ENCODE assay signal across 22 cellular contexts in genomic region chr3:129775870-129776269, GRCh38.
DNase-seq lines count a peak whose midpoint lies in the region; ATAC-seq, FAIRE-seq and TF ChIP-seq lines count a peak whose summit lies in the region.
"Had no signal": no experiment of that assay in that cellular context is flagged by ENCODE, and none has a peak within 500 bp of the region (broad histone marks: within the 10 kb centered on the region; RNA-seq: fewer than 3 reads in every experiment).

No MANE protein-coding gene starts in this region.

- no peak overlapping the region for H3K27ac Mint-ChIP-seq in GM23338
- no peak overlapping the region for H3K27ac Mint-ChIP-seq in neural progenitor cell
- H3K27ac Mint-ChIP-seq: B cell; CD4-positive, CD25-positive, alpha-beta regulatory T cell; CD8-positive, alpha-beta T cell; H9 had no signal

- no peak for TF ChIP-seq POLR2A in K562 (conservative IDR thresholded peaks at IDR 0.05)

- DNase-seq in GM23338 (ENCODE audit: low spot score): no peak
- no peak for DNase-seq in Karpas-422
- no peak for DNase-seq in K562 (ENCODE audit: extremely low read depth in 1 of 4, low spot score in 3 of 4)
- no peak for DNase-seq in neural progenitor cell (ENCODE audit: low spot score)
- no peak for DNase-seq in NCI-H2171 treated with DMSO at 0.1 percent for 48 hours (lab: John Stamatoyannopoulos, UW)
- DNase-seq: Caco-2; CD4-positive, CD25-positive, alpha-beta regulatory T cell; CD8-positive, alpha-beta T cell; DMS 273 treated with DMSO at 0.1 percent for 48 hours; DMS79; EL; GDM1; H9 had no signal

- TF ChIP-seq CTCF in GM23338 (conservative IDR thresholded peaks at IDR 0.05; ENCODE audit: low read depth in 2 of 2) (no peak), K562 (IDR thresholded peaks at IDR 0.05 in 2 of 3, conservative IDR thresholded peaks at IDR 0.05 in 1 of 3; ENCODE audit: insufficient read depth in 2 of 3, low read depth in 1 of 3, low read length in 3 of 3) (no peak), neural progenitor cell (IDR thresholded peaks at IDR 0.05) (no peak)

- POLR2A ChIA-PET in K562 (lab: Yijun Ruan, JAX): no interaction called here

- H3K36me3 Mint-ChIP-seq in GM23338 (ENCODE audit: low read depth) (no peaks in the 10 kb centered on the region), neural progenitor cell (peaks cover 10% of the 10 kb centered on the region)

- H3K4me3 Mint-ChIP-seq in GM23338 (no peak overlapping the region), neural progenitor cell (no peak overlapping the region)
- H3K4me3 Mint-ChIP-seq: B cell; CD4-positive, CD25-positive, alpha-beta regulatory T cell; CD8-positive, alpha-beta T cell; H9 had no signal

- in situ Hi-C loops in K562 (cut with MboI): no loop called here

- no peak overlapping the region for H3K9ac ChIP-seq in Karpas-422 (ENCODE audit: low read length)
- H3K9ac ChIP-seq in K562 (ENCODE audit: insufficient read depth in 1 of 2, low read depth in 2 of 2, low read length in 2 of 2): no peak overlapping the region
- no peak overlapping the region for H3K9ac ChIP-seq in neural progenitor cell
- H3K9ac ChIP-seq: BLaER1 had no signal

- H3K36me3 ChIP-seq in GM23338 (ENCODE audit: insufficient read depth) (no peaks in the 10 kb centered on the region), Karpas-422 (ENCODE audit: insufficient read depth, low read length) (peaks cover 6% of the 10 kb centered on the region; the same call in 1 of the 2 replicates), K562 (ENCODE audit: control insufficient read depth, insufficient read depth, low read length) (no peaks in the 10 kb centered on the region), neural progenitor cell (no peaks in the 10 kb centered on the region)
- H3K36me3 ChIP-seq: BLaER1 had no signal

- no peaks in the 10 kb centered on the region for H3K9me2 ChIP-seq in GM23338 (ENCODE audit: insufficient read depth)
- H3K9me2 ChIP-seq in Karpas-422 (replicated peaks; ENCODE audit: insufficient read depth, low read length): no peaks in the 10 kb centered on the region

- no peaks in the 10 kb centered on the region for H3K9me1 ChIP-seq in K562 (ENCODE audit: control insufficient read depth, insufficient read depth, low read length)

- CTCF ChIA-PET in K562 (lab: Yijun Ruan, JAX; ENCODE audit: low intra/inter-chr PET ratio): no interaction called here

- peaks cover 2% of the 10 kb centered on the region; the same call in 1 of the 2 replicates for H3K9me3 ChIP-seq in Karpas-422 (ENCODE audit: low read length)
- H3K9me3 ChIP-seq in K562 (replicated peaks; ENCODE audit: control insufficient read depth, insufficient read depth, low read depth, low read length): no peaks in the 10 kb centered on the region
- H3K9me3 ChIP-seq in neural progenitor cell (ENCODE audit: low read depth): no peaks in the 10 kb centered on the region
- H3K9me3 ChIP-seq: BLaER1, Caco-2 had no signal

- H3K4me3 ChIP-seq in GM23338 (no peak overlapping the region), Karpas-422 (ENCODE audit: low read length) (no peak overlapping the region), K562 (no peak overlapping the region), neural progenitor cell (no peak overlapping the region)
- H3K4me3 ChIP-seq: BLaER1, GM12878 had no signal

- no peak overlapping the region for H3K4me2 ChIP-seq in GM23338
- H3K4me2 ChIP-seq in Karpas-422 (ENCODE audit: low read depth, low read length, poor library complexity, severe bottlenecking): no peak overlapping the region
- H3K4me2 ChIP-seq in K562 (ENCODE audit: insufficient read depth, low read length): no peak overlapping the region
- peak overlapping the region; percentile 5 for H3K4me2 ChIP-seq in neural progenitor cell
- H3K4me2 ChIP-seq: BLaER1 had no signal

- H3K9me3 Mint-ChIP-seq in GM23338: no peaks in the 10 kb centered on the region
- H3K9me3 Mint-ChIP-seq in neural progenitor cell: peaks cover 3% of the 10 kb centered on the region
- H3K9me3 Mint-ChIP-seq: H9 had no signal

- intact Hi-C loops in K562 (cut with micrococcal nuclease): no loop called here

- H3K79me2 ChIP-seq in GM23338 (replicated peaks; ENCODE audit: insufficient read depth) (no peaks in the 10 kb centered on the region), Karpas-422 (ENCODE audit: low read length) (peaks cover 92% of the 10 kb centered on the region), K562 (ENCODE audit: control insufficient read depth, insufficient read depth, low read length) (no peaks in the 10 kb centered on the region), neural progenitor cell (ENCODE audit: low read depth) (peaks cover 58% of the 10 kb centered on the region)

- no peak for FAIRE-seq in K562 (lab: Jason Lieb, UNC)
- FAIRE-seq: GM12878, GM18507, H1 had no signal

- H4K20me1 ChIP-seq in GM23338 (replicated peaks; ENCODE audit: insufficient read depth) (no peaks in the 10 kb centered on the region), Karpas-422 (ENCODE audit: insufficient read depth, low read depth, low read length) (no peaks in the 10 kb centered on the region), K562 (replicated peaks; ENCODE audit: control insufficient read depth, insufficient read depth, low read length) (no peaks in the 10 kb centered on the region), neural progenitor cell (ENCODE audit: low read depth) (no peaks in the 10 kb centered on the region)

- no peaks in the 10 kb centered on the region for H3F3A ChIP-seq in GM23338 (replicated peaks; ENCODE audit: low read depth)
- no peaks in the 10 kb centered on the region for H3F3A ChIP-seq in neural progenitor cell (ENCODE audit: low read depth)

- TF ChIP-seq RAD21 in K562 (CRISPR knock-in tag; conservative IDR thresholded peaks at IDR 0.05 in 1 of 2, IDR thresholded peaks at IDR 0.05 in 1 of 2): no peak

- H3K27ac ChIP-seq in GM23338 (ENCODE audit: low read depth) (no peak overlapping the region), Karpas-422 (ENCODE audit: low read length) (peak overlapping the region; percentile 29; the same call in 1 of the 2 replicates), K562 (ENCODE audit: extremely low read depth, low read depth, low read length) (no peak overlapping the region), neural progenitor cell (no peak overlapping the region)
- H3K27ac ChIP-seq: BLaER1, C4-2B had no signal

- WGBS in K562 (ENCODE audit: insufficient coverage, low coverage, missing lambda C conversion rate): 8% methylated on average over 2 of the region's 2 CpGs

- no TSS peak for BruUV-seq in K562 (replicated peaks; lab: Mats Ljungman, UMichigan)

- H3K4me1 ChIP-seq in GM23338 (ENCODE audit: insufficient read depth): no peaks in the 10 kb centered on the region
- H3K4me1 ChIP-seq in Karpas-422 (ENCODE audit: low read length): peaks cover 45% of the 10 kb centered on the region
- no peaks in the 10 kb centered on the region; a peak in 1 of 5 replicates for H3K4me1 ChIP-seq in K562 (replicated peaks in 1 of 2; ENCODE audit: control insufficient read depth in 2 of 2, insufficient read depth in 2 of 2, low read length in 2 of 2)
- peaks cover 28% of the 10 kb centered on the region for H3K4me1 ChIP-seq in neural progenitor cell
- H3K4me1 ChIP-seq: Caco-2 had no signal

- H3K27me3 ChIP-seq in GM23338 (ENCODE audit: insufficient read depth): no peaks in the 10 kb centered on the region
- H3K27me3 ChIP-seq in Karpas-422 (ENCODE audit: low read length): no peaks in the 10 kb centered on the region
- no peaks in the 10 kb centered on the region for H3K27me3 ChIP-seq in K562 (ENCODE audit: control insufficient read depth in 2 of 2, insufficient read depth in 2 of 2, low read length in 2 of 2)
- H3K27me3 ChIP-seq in neural progenitor cell: no peaks in the 10 kb centered on the region
- H3K27me3 ChIP-seq: BLaER1 had no signal

- ATAC-seq in GM23338 (peak; percentile 23; the same call in 1 of the 3 replicates), K562 (no peak), HG03108 (IDR thresholded peaks at IDR 0.05; ENCODE audit: unreplicated experiment) (no peak), GM19397 (IDR thresholded peaks at IDR 0.05; ENCODE audit: unreplicated experiment) (no peak)
- ATAC-seq: CD8-positive, alpha-beta T cell; GM12878; HCT116 had no signal

- H3K4me1 Mint-ChIP-seq in GM23338 (peaks cover 7% of the 10 kb centered on the region; the same call in 2 of the 3 replicates), neural progenitor cell (peaks cover 8% of the 10 kb centered on the region)

- H3K27me3 Mint-ChIP-seq in GM23338 (ENCODE audit: insufficient read depth, low read depth, poor library complexity) (no peaks in the 10 kb centered on the region), neural progenitor cell (ENCODE audit: insufficient read depth, low read depth) (no peaks in the 10 kb centered on the region)
- H3K27me3 Mint-ChIP-seq: B cell; CD4-positive, CD25-positive, alpha-beta regulatory T cell had no signal

- H2AFZ ChIP-seq in GM23338 (no peak overlapping the region), Karpas-422 (ENCODE audit: low read length) (no peak overlapping the region), K562 (ENCODE audit: low read depth, low read length) (no peak overlapping the region), neural progenitor cell (replicated peaks) (no peak overlapping the region)

- TF ChIP-seq EP300 in K562 (IDR thresholded peaks at IDR 0.05; ENCODE audit: low read length): no peak

TF ChIP-seq in K562, 482 proteins besides CTCF, POLR2A, EP300 and RAD21 (continues in another document):
- no peak for TF ChIP-seq ZNF12 (CRISPR knock-in tag; IDR thresholded peaks at IDR 0.05)
- peak; percentile 53; the same call in 1 of the 2 replicates for TF ChIP-seq SPI1 (IDR thresholded peaks at IDR 0.05; ENCODE audit: borderline replicate concordance, low read depth, low read length)
- no peak for TF ChIP-seq PATZ1 (CRISPR knock-in tag; IDR thresholded peaks at IDR 0.05; ENCODE audit: borderline replicate concordance)
- no peak for TF ChIP-seq STAT5B (CRISPR knock-in tag; IDR thresholded peaks at IDR 0.05)
- TF ChIP-seq MAZ (CRISPR knock-in tag; conservative IDR thresholded peaks at IDR 0.05 in 1 of 2, IDR thresholded peaks at IDR 0.05 in 1 of 2): no peak
- TF ChIP-seq CBX3 (IDR thresholded peaks at IDR 0.05; ENCODE audit: borderline replicate concordance in 1 of 2, low read length in 2 of 2): no peak
